In genomic region chr15:100818927-100819326, GRCh38 we compare ENCODE assay signal across 21 cellular contexts.
A peak's percentile ranks its signal among the peaks of the same experiment; 100 is the strongest.
DNase-seq lines count a peak whose midpoint lies in the region; TF ChIP-seq lines count a peak whose summit lies in the region.
"Had no signal": no experiment of that assay in that cellular context is flagged by ENCODE, and none has a peak within 500 bp of the region (broad histone marks: within the 10 kb centered on the region; RNA-seq: fewer than 3 reads in every experiment).

No MANE protein-coding gene starts in this region.

- H3K36me3 ChIP-seq in ascending aorta = no peaks in the 10 kb centered on the region
- H3K36me3 ChIP-seq: esophagus muscularis mucosa, ovary had no signal

- peaks cover 4% of the 10 kb centered on the region for H3K4me1 Mint-ChIP-seq in activated T-cell treated with anti-CD3 and anti-CD28 coated beads, Interleukin-2, amount 50 U/mL, for 24 hours (ENCODE audit: low read depth)
- H3K4me1 Mint-ChIP-seq: stimulated activated naive B cell treated with anti-CD40 and anti-IgM and Interleukin-4, amounts not matched to agents 10 μg/mL and 1 μg/mL and 100 μg/mL, for 72 hours had no signal

- intact Hi-C loops in ascending aorta (cut with DNase I) = no loop called here

- H3K9me3 ChIP-seq in ascending aorta = peaks cover 0 to 6% of the 10 kb centered on the region in 2 donors
- H3K9me3 ChIP-seq: ovary had no signal

- H3K36me3 Mint-ChIP-seq in activated T-cell treated with anti-CD3 and anti-CD28 coated beads, Interleukin-2, amount 50 U/mL, for 24 hours (ENCODE audit: low read depth) = no peaks in the 10 kb centered on the region
- H3K36me3 Mint-ChIP-seq: type B pancreatic cell had no signal

- H3K27ac Mint-ChIP-seq in activated T-cell treated with anti-CD3 and anti-CD28 coated beads, Interleukin-2, amount 50 U/mL, for 24 hours = no peak overlapping the region
- H3K27ac Mint-ChIP-seq: activated CD8-positive, alpha-beta T cell treated with anti-CD3 and anti-CD28 coated beads for 36 hours; activated T-helper 1 cell treated with anti-CD3 and anti-CD28 coated beads, Interleukin-12 subunit alpha, Interleukin-12 subunit beta, Interleukin-2, Interleukin-4 antibody, amounts not matched to agents 30 ng/mL and 10 ng/mL and 1 ng/mL, durations not matched to agents 14 hours and 24 hours and 36 hours; stimulated activated naive B cell treated with anti-CD40 and anti-IgM and Interleukin-4, amounts not matched to agents 10 μg/mL and 1 μg/mL and 100 μg/mL, for 72 hours; type B pancreatic cell had no signal

- no peak overlapping the region for H3K4me3 ChIP-seq in fibroblast of villous mesenchyme (ENCODE audit: low read depth, low read length)
- H3K4me3 ChIP-seq in ascending aorta = no peak overlapping the region
- H3K4me3 ChIP-seq: esophagus muscularis mucosa, ovary had no signal

- peaks cover 15% of the 10 kb centered on the region for H3K9me3 Mint-ChIP-seq in activated T-cell treated with anti-CD3 and anti-CD28 coated beads, Interleukin-2, amount 50 U/mL, for 24 hours
- H3K9me3 Mint-ChIP-seq: activated CD8-positive, alpha-beta T cell treated with anti-CD3 and anti-CD28 coated beads for 36 hours had no signal

- DNase-seq in AG08395 (ENCODE audit: low spot score) (peak; percentile 40), H4 (ENCODE audit: low spot score) (peak; percentile 38), amniotic stem cell (lab: John Stamatoyannopoulos, UW) (peak; percentile 18), fibroblast of villous mesenchyme (ENCODE audit: low read depth) (peak; percentile 88), ascending aorta (ENCODE audit: low spot score in 2 of 2) (no peak), kidney tubule cell (ENCODE audit: low spot score) (no peak)
- no peak for DNase-seq in activated T-cell treated with anti-CD3 and anti-CD28 coated beads, Interleukin-2, amount 50 U/mL, for 24 hours
- no peak for DNase-seq in stimulated activated CD4-positive, alpha-beta T cell treated with anti-CD3 and anti-CD28 coated beads, Interleukin-2, amount 100 ng/mL, for 24 hours
- DNase-seq: activated CD8-positive, alpha-beta T cell treated with anti-CD3 and anti-CD28 coated beads for 36 hours; AML-193; DMS153; left ventricle myocardium superior; MM.1S; NCI-H1930; NCI-H526; ovary; stimulated activated naive B cell treated with anti-CD40 and anti-IgM and Interleukin-4, amounts not matched to agents 10 μg/mL and 1 μg/mL and 100 μg/mL, for 72 hours had no signal

- no peak overlapping the region for H3K4me3 Mint-ChIP-seq in activated T-cell treated with anti-CD3 and anti-CD28 coated beads, Interleukin-2, amount 50 U/mL, for 24 hours
- H3K4me3 Mint-ChIP-seq: activated CD8-positive, alpha-beta T cell treated with anti-CD3 and anti-CD28 coated beads for 36 hours; activated T-helper 1 cell treated with anti-CD3 and anti-CD28 coated beads, Interleukin-12 subunit alpha, Interleukin-12 subunit beta, Interleukin-2, Interleukin-4 antibody, amounts not matched to agents 30 ng/mL and 10 ng/mL and 1 ng/mL, durations not matched to agents 14 hours and 24 hours and 36 hours; stimulated activated naive B cell treated with anti-CD40 and anti-IgM and Interleukin-4, amounts not matched to agents 10 μg/mL and 1 μg/mL and 100 μg/mL, for 72 hours; type B pancreatic cell had no signal

- peaks cover 55% of the 10 kb centered on the region for H3K27me3 Mint-ChIP-seq in activated T-cell treated with anti-CD3 and anti-CD28 coated beads, Interleukin-2, amount 50 U/mL, for 24 hours

- no peaks in the 10 kb centered on the region for H3K4me1 ChIP-seq in ascending aorta
- H3K4me1 ChIP-seq: esophagus muscularis mucosa had no signal

- H3K27ac ChIP-seq in ascending aorta = no peak overlapping the region
- H3K27ac ChIP-seq: esophagus muscularis mucosa, ovary, VCaP had no signal

- TF ChIP-seq CTCF in fibroblast of villous mesenchyme (IDR thresholded peaks at IDR 0.05; ENCODE audit: insufficient read depth, low read depth, low read length) (no peak), ascending aorta (IDR thresholded peaks at IDR 0.05) (no peak)

- H3K27me3 ChIP-seq in ascending aorta = no peaks in the 10 kb centered on the region
- H3K27me3 ChIP-seq: esophagus muscularis mucosa, ovary had no signal

Comparison
In these comparisons a context has a peak if more than half of its experiments do, and no peak if none do; other contexts are left out.
1. DNase-seq: peak in AG08395 (single experiment), H4 (single experiment), amniotic stem cell (single experiment) and fibroblast of villous mesenchyme (single experiment); none in ascending aorta (0 of 2), kidney tubule cell (single experiment), activated T-cell treated with anti-CD3 and anti-CD28 coated beads, Interleukin-2, amount 50 U/mL, for 24 hours (single experiment) and stimulated activated CD4-positive, alpha-beta T cell treated with anti-CD3 and anti-CD28 coated beads, Interleukin-2, amount 100 ng/mL, for 24 hours (0 of 2).